Comparison of ENCODE assay signal across 2 cellular contexts in the genomic region with DNA sequence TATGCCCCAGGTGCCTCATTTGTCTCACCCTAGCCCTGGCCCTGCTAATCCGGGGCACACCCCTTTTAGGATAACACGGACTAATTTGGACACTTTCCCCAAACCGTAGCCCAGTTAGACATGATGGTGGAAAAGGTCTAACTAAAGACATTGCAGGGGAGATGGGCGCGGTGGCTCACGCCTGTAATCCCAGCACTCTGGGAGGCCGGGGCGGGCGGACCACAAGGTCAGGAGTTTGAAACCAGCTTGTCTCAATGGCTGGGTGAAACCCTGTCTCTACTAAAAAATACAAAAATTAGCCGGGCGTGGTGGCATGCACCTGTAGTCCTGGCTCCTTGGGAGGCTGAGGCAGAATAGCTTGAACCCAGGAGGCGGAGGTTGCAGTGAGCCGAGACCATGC. TPM values are rescaled to one million over a fixed set of nuclear protein-coding genes. Genes with fewer than 3 reads are reported as not detected.
"Had no signal": no experiment of that assay in that cellular context is flagged by ENCODE, and none has a peak within 500 bp of the region (broad histone marks: within the 10 kb centered on the region; RNA-seq: fewer than 3 reads in every experiment).

No MANE protein-coding gene starts in this region.

RNA-seq across cellular contexts. Expression of a gene that starts 23.2 kb away (rescaled TPM):
- total RNA-seq: GM23338, H7 had no signal
